ENCODE assay signal across 20 cellular contexts in genomic region chr21:45200031-45200430, GRCh38.
"Had no signal": no experiment of that assay in that cellular context is flagged by ENCODE, and none has a peak within 500 bp of the region (broad histone marks: within the 10 kb centered on the region; RNA-seq: fewer than 3 reads in every experiment).

No MANE protein-coding gene starts in this region.

- H3K4me3 ChIP-seq: hepatocyte, spleen, stomach, thoracic aorta, uterus had no signal

- H3K4me1 ChIP-seq: foreskin keratinocyte, uterus had no signal

- ATAC-seq: foreskin keratinocyte, sciatic nerve had no signal

- H3K4me2 ChIP-seq: hepatocyte had no signal

- H3K9me3 Mint-ChIP-seq: endodermal cell, naive B cell, nephron had no signal

- H3K27ac Mint-ChIP-seq: endodermal cell, nephron had no signal

- DNase-seq: endodermal cell; erythroblast; foreskin keratinocyte; head of caudate nucleus; kidney glomerular epithelial cell; mesendoderm; naive B cell; spleen; stimulated activated CD4-positive, alpha-beta T cell treated with anti-CD3 and anti-CD28 coated beads, Interleukin-15, amount 100 ng/mL, for 24 hours; stimulated activated CD4-positive, alpha-beta T cell treated with anti-CD3 and anti-CD28 coated beads, Interleukin-1b, Interleukin-23, amount 100 ng/mL, for 48 hours; stimulated activated CD4-positive, alpha-beta T cell treated with anti-CD3 and anti-CD28 coated beads, Interleukin-4, amount 100 ng/mL, for 24 hours; stimulated activated naive CD4-positive, alpha-beta T cell; stomach; substantia nigra; trophoblast cell; uterus had no signal

- H3K27me3 Mint-ChIP-seq: naive B cell had no signal

- H2AFZ ChIP-seq: hepatocyte had no signal

- H3K27ac ChIP-seq: foreskin keratinocyte, hepatocyte, spleen, stomach, thoracic aorta, uterus had no signal

- H3K36me3 ChIP-seq: uterus had no signal

- H3K9me3 ChIP-seq: spleen, stomach, thoracic aorta, uterus had no signal

- H3K27me3 ChIP-seq: foreskin keratinocyte, hepatocyte, spleen, stomach, uterus had no signal

- H3K4me1 Mint-ChIP-seq: endodermal cell, nephron had no signal

- H3K4me3 Mint-ChIP-seq: endodermal cell, naive B cell, nephron had no signal
